9 cellular contexts compared by ENCODE assay signal in genomic region chr22:44181033-44181911, GRCh38. TPM values are rescaled to one million over a fixed set of nuclear protein-coding genes. Genes with fewer than 3 reads are reported as not detected.
DNase-seq lines count a peak whose midpoint lies in the region; ATAC-seq and TF ChIP-seq lines count a peak whose summit lies in the region.
"Had no signal": no experiment of that assay in that cellular context is flagged by ENCODE, and none has a peak within 500 bp of the region (broad histone marks: within the 10 kb centered on the region; RNA-seq: fewer than 3 reads in every experiment).

No MANE protein-coding gene starts in this region.

- peaks cover 9% of the 10 kb centered on the region for H3K27me3 Mint-ChIP-seq in activated T-helper 2 cell treated with anti-CD3 and anti-CD28 coated beads, Interferon-gamma antibody, Interleukin-2, Interleukin-4, amounts not matched to agents 10 μg/mL and 5 μg/mL and 100 μg/mL, durations not matched to agents 14 hours and 24 hours and 36 hours (ENCODE audit: low read depth)

- no peaks in the 10 kb centered on the region for H3K9me3 Mint-ChIP-seq in activated T-helper 2 cell treated with anti-CD3 and anti-CD28 coated beads, Interferon-gamma antibody, Interleukin-2, Interleukin-4, amounts not matched to agents 10 μg/mL and 5 μg/mL and 100 μg/mL, durations not matched to agents 14 hours and 24 hours and 36 hours

- H3K4me3 Mint-ChIP-seq in activated T-helper 2 cell treated with anti-CD3 and anti-CD28 coated beads, Interferon-gamma antibody, Interleukin-2, Interleukin-4, amounts not matched to agents 10 μg/mL and 5 μg/mL and 100 μg/mL, durations not matched to agents 14 hours and 24 hours and 36 hours (ENCODE audit: low read depth): peak overlapping the region; percentile 83

- H3K4me2 ChIP-seq in OCI-LY3 (ENCODE audit: low read length): peak overlapping the region; percentile 82

- H3K36me3 ChIP-seq in OCI-LY3 (replicated peaks; ENCODE audit: low read depth, low read length) (no peaks in the 10 kb centered on the region), lung (ENCODE audit: control insufficient read depth in 2 of 2, insufficient read depth in 2 of 2, low read length in 2 of 2) (no peaks in the 10 kb centered on the region)

- peaks cover 21% of the 10 kb centered on the region for H3K4me1 Mint-ChIP-seq in activated T-helper 2 cell treated with anti-CD3 and anti-CD28 coated beads, Interferon-gamma antibody, Interleukin-2, Interleukin-4, amounts not matched to agents 10 μg/mL and 5 μg/mL and 100 μg/mL, durations not matched to agents 14 hours and 24 hours and 36 hours (ENCODE audit: low read depth)

- H3K27ac Mint-ChIP-seq in activated T-helper 2 cell treated with anti-CD3 and anti-CD28 coated beads, Interferon-gamma antibody, Interleukin-2, Interleukin-4, amounts not matched to agents 10 μg/mL and 5 μg/mL and 100 μg/mL, durations not matched to agents 14 hours and 24 hours and 36 hours: peak overlapping the region; percentile 92

- 27 to 45% methylated on average over 37 to 40 of the region's 40 CpGs for WGBS in lung, 2 donors

- DNase-seq in GM10266 (ENCODE audit: extremely low spot score) (peak; percentile 58), lung (ENCODE audit: low spot score) (no peak), RPMI8226 (no peak), occipital lobe (lab: John Stamatoyannopoulos, UW) (no peak)
- DNase-seq in activated T-helper 2 cell treated with anti-CD3 and anti-CD28 coated beads, Interferon-gamma antibody, Interleukin-2, Interleukin-4, amounts not matched to agents 10 μg/mL and 5 μg/mL and 100 μg/mL, durations not matched to agents 14 hours and 24 hours and 36 hours (ENCODE audit: low spot score): peak; percentile 56
- peak; percentile 70 for DNase-seq in stimulated activated naive CD8-positive, alpha-beta T cell treated with anti-CD3 and anti-CD28 coated beads, Interleukin-15, Interleukin-2, amounts not matched to agents 100 U/mL and 50 U/mL, for 24 hours

- no peaks in the 10 kb centered on the region for H3K79me2 ChIP-seq in OCI-LY3 (ENCODE audit: low read length)

- H3K9ac ChIP-seq in OCI-LY3 (ENCODE audit: low read length): peak overlapping the region; percentile 64

- H3K9me3 ChIP-seq in OCI-LY3 (ENCODE audit: insufficient read depth, low read length) (no peaks in the 10 kb centered on the region), lung (ENCODE audit: control insufficient read depth in 2 of 2, insufficient read depth in 1 of 2, low read length in 1 of 2) (peaks cover 0 to 3% of the 10 kb centered on the region in 2 donors)

- H3K36me3 Mint-ChIP-seq in activated T-helper 2 cell treated with anti-CD3 and anti-CD28 coated beads, Interferon-gamma antibody, Interleukin-2, Interleukin-4, amounts not matched to agents 10 μg/mL and 5 μg/mL and 100 μg/mL, durations not matched to agents 14 hours and 24 hours and 36 hours (ENCODE audit: low read depth): peaks cover 25% of the 10 kb centered on the region

- no peaks in the 10 kb centered on the region for H4K20me1 ChIP-seq in OCI-LY3 (ENCODE audit: insufficient read depth, low read length)

- no peak for TF ChIP-seq CTCF in GM10266 (IDR thresholded peaks at IDR 0.05; ENCODE audit: control insufficient read depth, insufficient read depth, low read depth, missing control alignments)
- TF ChIP-seq CTCF in OCI-LY3 (IDR thresholded peaks at IDR 0.05; ENCODE audit: low read depth, low read length): no peak
- TF ChIP-seq CTCF in lung (IDR thresholded peaks at IDR 0.05; ENCODE audit: control extremely low read depth, extremely low read depth): no peak

- ATAC-seq in lung (ENCODE audit: insufficient read depth, low FRiP score): peak; percentile 27
- ATAC-seq in stimulated activated naive CD8-positive, alpha-beta T cell treated with anti-CD3 and anti-CD28 coated beads, Interleukin-15, Interleukin-2, amounts not matched to agents 100 U/mL and 50 U/mL, for 24 hours: peak; percentile 64
- no peak for ATAC-seq in HG02870 (IDR thresholded peaks at IDR 0.05; ENCODE audit: unreplicated experiment)

- H3K27ac ChIP-seq in OCI-LY3 (ENCODE audit: low read length): no peak overlapping the region; the same call in 1 of the 2 replicates
- H3K27ac ChIP-seq in lung (ENCODE audit: low read depth in 1 of 2, low read length in 1 of 2): peak overlapping the region in 1 of 2 donors; percentile 83
- H3K27ac ChIP-seq: epithelial cell of prostate had no signal

- H3K4me1 ChIP-seq in OCI-LY3 (ENCODE audit: low read length) (peaks cover 46% of the 10 kb centered on the region), lung (ENCODE audit: control insufficient read depth in 2 of 2, insufficient read depth in 2 of 2, low read length in 2 of 2) (peaks cover 0 to 4% of the 10 kb centered on the region in 2 donors)

- H2AFZ ChIP-seq in OCI-LY3 (ENCODE audit: low read depth, low read length): peak overlapping the region; percentile 67

- H3K27me3 ChIP-seq in OCI-LY3 (ENCODE audit: low read depth, low read length) (peaks cover 14% of the 10 kb centered on the region), lung (ENCODE audit: control insufficient read depth, insufficient read depth) (no peaks in the 10 kb centered on the region)

- intact Hi-C loops in activated T-helper 2 cell treated with anti-CD3 and anti-CD28 coated beads, Interferon-gamma antibody, Interleukin-2, Interleukin-4, amounts not matched to agents 10 μg/mL and 5 μg/mL and 100 μg/mL, durations not matched to agents 14 hours and 24 hours and 36 hours (cut with micrococcal nuclease): loop anchor here (10.0 kb wide), 1 partner anchor 156 kb away; the partner anchor contains the start of gene PARVB

- H3K4me3 ChIP-seq in OCI-LY3 (ENCODE audit: low read length) (peak overlapping the region; percentile 74), lung (no peak overlapping the region)

RNA-seq across cellular contexts. Expression of gene PARVG, which starts 0.5 kb away (rescaled TPM):
- 73.5 and 75.6 TPM in 2 replicates for total RNA-seq in activated T-helper 2 cell treated with anti-CD3 and anti-CD28 coated beads, Interferon-gamma antibody, Interleukin-2, Interleukin-4, amounts not matched to agents 10 μg/mL and 5 μg/mL and 100 μg/mL, durations not matched to agents 14 hours and 24 hours and 36 hours
- 10 to 100 TPM; 20.4 to 49.6 TPM for total RNA-seq in lung
- 10 to 100 TPM; 47.7 to 67.4 TPM for polyA plus RNA-seq in lung
- total RNA-seq in occipital lobe: 0.47 TPM

Comparison
In these comparisons a context has a peak if more than half of its experiments do, and no peak if none do; other contexts are left out.
1. DNase-seq: peak in GM10266 (single experiment), activated T-helper 2 cell treated with anti-CD3 and anti-CD28 coated beads, Interferon-gamma antibody, Interleukin-2, Interleukin-4, amounts not matched to agents 10 μg/mL and 5 μg/mL and 100 μg/mL, durations not matched to agents 14 hours and 24 hours and 36 hours (single experiment) and stimulated activated naive CD8-positive, alpha-beta T cell treated with anti-CD3 and anti-CD28 coated beads, Interleukin-15, Interleukin-2, amounts not matched to agents 100 U/mL and 50 U/mL, for 24 hours (single experiment); none in lung (single experiment), RPMI8226 (single experiment) and occipital lobe (single experiment).
2. RNA of gene PARVG, which starts 0.5 kb away (total RNA-seq): 73.5 to 75.6 TPM in activated T-helper 2 cell treated with anti-CD3 and anti-CD28 coated beads, Interferon-gamma antibody, Interleukin-2, Interleukin-4, amounts not matched to agents 10 μg/mL and 5 μg/mL and 100 μg/mL, durations not matched to agents 14 hours and 24 hours and 36 hours and 20.4 to 49.6 TPM in lung; 0.47 TPM in occipital lobe (single experiment); every median in the first group is over 10 times any median in the second.